8 cellular contexts compared by ENCODE assay signal in genomic region chr19:1130801-1131717, GRCh38. TPM values are rescaled to one million over a fixed set of nuclear protein-coding genes. Genes with fewer than 3 reads are reported as not detected.
DNase-seq lines count a peak whose midpoint lies in the region; ATAC-seq and TF ChIP-seq lines count a peak whose summit lies in the region.

No MANE protein-coding gene starts in this region.

- peak overlapping the region; percentile 74 for H3K9ac ChIP-seq in IMR-90 (ENCODE audit: low read depth, low read length)

- peak overlapping the region; percentile 83 for H2BK5ac ChIP-seq in IMR-90 (ENCODE audit: low read depth, low read length, poor library complexity, severe bottlenecking)

- peak overlapping the region; percentile 93 for H3K14ac ChIP-seq in IMR-90 (replicated peaks; ENCODE audit: low read depth, low read length)

- peak overlapping the region; percentile 49 for H3K4me3 ChIP-seq in A673 (ENCODE audit: low read depth, low read length, poor library complexity, severe bottlenecking)
- peak overlapping the region; percentile 61 for H3K4me3 ChIP-seq in IMR-90 (ENCODE audit: insufficient read depth, low read depth, low read length)

- no peak for TF ChIP-seq CTCF in A673 (conservative IDR thresholded peaks at IDR 0.05; ENCODE audit: low read depth, low read length)
- no peak for TF ChIP-seq CTCF in IMR-90 (conservative IDR thresholded peaks at IDR 0.05; ENCODE audit: low read depth, low read length)

- H2AK9ac ChIP-seq in IMR-90 (replicated peaks; ENCODE audit: low read depth, low read length, poor library complexity), result peak overlapping the region; percentile 99

- peak overlapping the region; percentile 81 for H2AK5ac ChIP-seq in IMR-90 (ENCODE audit: low read depth, low read length)

- H4K20me1 ChIP-seq in IMR-90 (ENCODE audit: insufficient read depth, low read length), result peaks cover 40% of the 10 kb centered on the region

- H3K56ac ChIP-seq in IMR-90 (ENCODE audit: extremely low read depth, insufficient read depth, low read length), result peak overlapping the region; percentile 70

- H3K4me1 ChIP-seq in A673 (ENCODE audit: insufficient read depth, low read length, poor library complexity, severe bottlenecking) (peaks cover 24% of the 10 kb centered on the region), IMR-90 (ENCODE audit: control insufficient read depth, insufficient read depth, low read length) (peaks cover 27% of the 10 kb centered on the region)

- H3K27ac Mint-ChIP-seq in activated naive CD8-positive, alpha-beta T cell treated with anti-CD3 and anti-CD28 coated beads, Interleukin-2, amount 50 U/mL, for 24 hours, result peak overlapping the region; percentile 87

- WGBS in IMR-90 (ENCODE audit: extremely low coverage in 2 of 2, insufficient read length in 1 of 2), 2 experiments, result 34% methylated on average over 5 of the region's 22 CpGs; no CpG with 5 or more reads in 1 of the 2 experiments

- H2AFZ ChIP-seq in IMR-90 (replicated peaks; ENCODE audit: low read length, poor library complexity), result peak overlapping the region; percentile 85

- H3K9me3 Mint-ChIP-seq in activated naive CD8-positive, alpha-beta T cell treated with anti-CD3 and anti-CD28 coated beads, Interleukin-2, amount 50 U/mL, for 24 hours, result no peaks in the 10 kb centered on the region

- CTCF ChIA-PET in A673 (lab: Charles Lee), result interaction anchor here (0.6 kb wide), 2 partner anchors 56 to 115 kb away, joined by 4 to 5 read pairs; no protein-coding TSS in a partner anchor
- CTCF ChIA-PET in IMR-90 (lab: Yijun Ruan, JAX), result interaction anchor here (0.5 to 2.0 kb wide), 3 partner anchors 18 to 63 kb away, joined by 3 to 10 read pairs (median 3); no protein-coding TSS in a partner anchor

- H3K36me3 ChIP-seq in A673 (ENCODE audit: insufficient read depth, low read length, poor library complexity, severe bottlenecking) (peaks cover 6% of the 10 kb centered on the region), IMR-90 (ENCODE audit: control insufficient read depth, insufficient read depth, low read length) (peaks cover 40% of the 10 kb centered on the region)

- H3K36me3 Mint-ChIP-seq in activated naive CD8-positive, alpha-beta T cell treated with anti-CD3 and anti-CD28 coated beads, Interleukin-2, amount 50 U/mL, for 24 hours (ENCODE audit: low read depth), result peaks cover 6% of the 10 kb centered on the region

- peak overlapping the region; percentile 70 for H3K4me2 ChIP-seq in IMR-90 (ENCODE audit: low read depth, low read length)

- H4K8ac ChIP-seq in IMR-90 (ENCODE audit: low read depth in 2 of 2, low read length in 2 of 2), result peak overlapping the region; percentile 59 to 76

- in situ Hi-C loops in IMR-90 (cut with MboI; ENCODE audit: low sequenced_read_pairs), result no loop called here

- POLR2A ChIA-PET in A673 (lab: Charles Lee; ENCODE audit: low non-redundant PET), result no interaction called here
- POLR2A ChIA-PET in IMR-90 (lab: Charles Lee; ENCODE audit: unreplicated experiment), result no interaction called here

- intact Hi-C loops in A673 (cut with micrococcal nuclease; ENCODE audit: unreplicated experiment) (no loop called here), IMR-90 (cut with micrococcal nuclease) (loop anchor here (5.0 kb wide), 1 partner anchor 41 kb away; the partner anchor contains the start of gene SBNO2)

- H3K9me1 ChIP-seq in IMR-90 (ENCODE audit: insufficient read depth, low read length), result peaks cover 12% of the 10 kb centered on the region

- peaks cover 24 to 81% of the 10 kb centered on the region in 2 experiments; a peak in 3 of 4 replicates for H3K79me1 ChIP-seq in IMR-90 (ENCODE audit: low read depth in 1 of 2, low read length in 2 of 2)

- peak; percentile 25 for ATAC-seq in IMR-90 (ENCODE audit: low read depth)
- peak; percentile 4 for ATAC-seq in activated naive CD8-positive, alpha-beta T cell treated with anti-CD3 and anti-CD28 coated beads, Interleukin-2, amount 50 U/mL, for 24 hours
- no peak for ATAC-seq in GM19467 (IDR thresholded peaks at IDR 0.05; ENCODE audit: unreplicated experiment)
- no peak for ATAC-seq in GM18517 (IDR thresholded peaks at IDR 0.05; ENCODE audit: unreplicated experiment)

- H3K27me3 ChIP-seq in A673 (replicated peaks; ENCODE audit: insufficient read depth, low read depth, low read length, poor library complexity) (no peaks in the 10 kb centered on the region), IMR-90 (ENCODE audit: control insufficient read depth, insufficient read depth, low read length) (no peaks in the 10 kb centered on the region)

- H3K4me3 Mint-ChIP-seq in activated naive CD8-positive, alpha-beta T cell treated with anti-CD3 and anti-CD28 coated beads, Interleukin-2, amount 50 U/mL, for 24 hours, result peak overlapping the region; percentile 85

- no peaks in the 10 kb centered on the region for H3K9me3 ChIP-seq in A673 (ENCODE audit: low read depth, low read length, poor library complexity, severe bottlenecking)
- no peaks in the 10 kb centered on the region for H3K9me3 ChIP-seq in IMR-90 (ENCODE audit: control insufficient read depth, insufficient read depth, low read length)

- H3K27me3 Mint-ChIP-seq in activated naive CD8-positive, alpha-beta T cell treated with anti-CD3 and anti-CD28 coated beads, Interleukin-2, amount 50 U/mL, for 24 hours, result no peaks in the 10 kb centered on the region

- H2BK20ac ChIP-seq in IMR-90 (ENCODE audit: low read depth, low read length), result no peak overlapping the region; the same call in 1 of the 2 replicates

- H3K4ac ChIP-seq in IMR-90 (ENCODE audit: low read depth, low read length), result peak overlapping the region; percentile 93

- peak overlapping the region; percentile 72 for H4K91ac ChIP-seq in IMR-90 (ENCODE audit: insufficient read depth, low read depth, low read length)

- peaks cover 34% of the 10 kb centered on the region for H3K4me1 Mint-ChIP-seq in activated naive CD8-positive, alpha-beta T cell treated with anti-CD3 and anti-CD28 coated beads, Interleukin-2, amount 50 U/mL, for 24 hours

- no peak for TF ChIP-seq POLR2A in IMR-90 (IDR thresholded peaks at IDR 0.05; ENCODE audit: low read depth, low read length)

- H3K23ac ChIP-seq in IMR-90 (ENCODE audit: low read depth, low read length), result peak overlapping the region; percentile 93

- TF ChIP-seq RAD21 in IMR-90 (IDR thresholded peaks at IDR 0.05; ENCODE audit: low read length), result no peak

- peak overlapping the region; percentile 87 for H3K27ac ChIP-seq in A673 (ENCODE audit: low read depth, low read length, poor library complexity, severe bottlenecking)
- H3K27ac ChIP-seq in IMR-90 (ENCODE audit: insufficient read depth, low read length), result peak overlapping the region; percentile 95

- dilution Hi-C loops in IMR-90 (cut with HindIII; ENCODE audit: low sequenced_read_pairs, unreplicated experiment), result no loop called here

- peak overlapping the region; percentile 86 for H2BK120ac ChIP-seq in IMR-90 (ENCODE audit: low read depth, low read length)

- DNase-seq in A673 (ENCODE audit: low spot score) (no peak), IMR-90 (no peak), left kidney (ENCODE audit: low read depth, low spot score) (peak; percentile 37), NCI-H2029 (lab: John Stamatoyannopoulos, UW) (no peak)
- peak; percentile 51 for DNase-seq in activated naive CD8-positive, alpha-beta T cell treated with anti-CD3 and anti-CD28 coated beads, Interleukin-2, amount 50 U/mL, for 24 hours
- DNase-seq in stimulated activated naive CD4-positive, alpha-beta T cell treated with Interleukin-2 at 50 U/mL for 16 hours (lab: John Stamatoyannopoulos, UW), result peak; percentile 60

- peak overlapping the region; percentile 27 for H4K5ac ChIP-seq in IMR-90 (ENCODE audit: low read depth, low read length)

- peak overlapping the region; percentile 6 for H3K18ac ChIP-seq in IMR-90 (ENCODE audit: low read depth, low read length)

- H2BK15ac ChIP-seq in IMR-90 (ENCODE audit: low read depth, low read length), result no peak overlapping the region

- BruUV-seq in A673 (replicated peaks; lab: Mats Ljungman, UMichigan) (no TSS peak), IMR-90 (replicated peaks; lab: Mats Ljungman, UMichigan) (no TSS peak)

TF ChIP-seq in IMR-90, 13 proteins besides CTCF, POLR2A, EP300 and RAD21 (continues in another document):
- TF ChIP-seq FOS (IDR thresholded peaks at IDR 0.05; ENCODE audit: low read depth, low read length) (no peak), RFX5 (IDR thresholded peaks at IDR 0.05; ENCODE audit: low read depth, low read length) (no peak), SMC3 (IDR thresholded peaks at IDR 0.05; ENCODE audit: low read depth, low read length) (no peak), MXI1 (IDR thresholded peaks at IDR 0.05; ENCODE audit: borderline replicate concordance, low read depth, low read length) (no peak), CHD1 (IDR thresholded peaks at IDR 0.05; ENCODE audit: low read depth, low read length) (no peak), RCOR1 (IDR thresholded peaks at IDR 0.05; ENCODE audit: insufficient replicate concordance, low read length) (no peak), MAFK (IDR thresholded peaks at IDR 0.05; ENCODE audit: low read depth, low read length) (no peak), MAZ (IDR thresholded peaks at IDR 0.05; ENCODE audit: borderline replicate concordance, low read depth, low read length) (no peak), ELK1 (IDR thresholded peaks at IDR 0.05; ENCODE audit: borderline replicate concordance, low read depth, low read length) (no peak), BHLHE40 (IDR thresholded peaks at IDR 0.05; ENCODE audit: low read depth, low read length) (no peak)

RNA-seq across cellular contexts. Expression of gene GPX4, which starts 27.3 kb away (rescaled TPM):
- total RNA-seq in A673 (2021), result 368 and 435 TPM in 2 replicates
- 357 and 415 TPM in 2 replicates for total RNA-seq in IMR-90 (2012; rRNA removed)
- 1,083 and 1,136 TPM in 2 replicates for polyA plus RNA-seq in IMR-90 (2012; rRNA removed)
- 2,056 and 2,058 TPM in 2 replicates for polyA plus RNA-seq in IMR-90 (2012; cell fraction: cytosol; rRNA removed)
- polyA plus RNA-seq in IMR-90 (2012; cell fraction: nucleus; rRNA removed; ENCODE audit: low replicate concordance), result 1,128 and 1,215 TPM in 2 replicates

RNA-seq across cellular contexts. Expression of gene POLR2E, which starts 35.9 kb away (rescaled TPM):
- total RNA-seq in A673 (2021) (342 and 343 TPM in 2 replicates), IMR-90 (2012; rRNA removed) (195 and 294 TPM in 2 replicates)
- 391 and 449 TPM in 2 replicates for polyA plus RNA-seq in IMR-90 (2012; rRNA removed)
- 408 and 821 TPM in 2 replicates for polyA plus RNA-seq in IMR-90 (2012; cell fraction: cytosol; rRNA removed)
- polyA plus RNA-seq in IMR-90 (2012; cell fraction: nucleus; rRNA removed; ENCODE audit: low replicate concordance), result 242 and 436 TPM in 2 replicates

RNA-seq across cellular contexts. Expression of gene SBNO2, which starts 43.0 kb away (rescaled TPM):
- total RNA-seq in A673 (2021) (46.9 and 51.8 TPM in 2 replicates), IMR-90 (2012; rRNA removed) (13.4 and 13.6 TPM in 2 replicates)
- 40.4 and 40.5 TPM in 2 replicates for polyA plus RNA-seq in IMR-90 (2012; rRNA removed)
- polyA plus RNA-seq in IMR-90 (2012; cell fraction: cytosol; rRNA removed), result 16.4 and 33.2 TPM in 2 replicates
- polyA plus RNA-seq in IMR-90 (2012; cell fraction: nucleus; rRNA removed; ENCODE audit: low replicate concordance), result 123 and 292 TPM in 2 replicates

Comparison
In these comparisons a context has a peak if more than half of its experiments do, and no peak if none do; other contexts are left out.
1. DNase-seq: peak in activated naive CD8-positive, alpha-beta T cell treated with anti-CD3 and anti-CD28 coated beads, Interleukin-2, amount 50 U/mL, for 24 hours (single experiment), left kidney (single experiment) and stimulated activated naive CD4-positive, alpha-beta T cell treated with Interleukin-2 at 50 U/mL for 16 hours (single experiment); none in A673 (single experiment), IMR-90 (single experiment) and NCI-H2029 (single experiment).
2. ATAC-seq: peak in IMR-90 (single experiment) and activated naive CD8-positive, alpha-beta T cell treated with anti-CD3 and anti-CD28 coated beads, Interleukin-2, amount 50 U/mL, for 24 hours (single experiment); none in GM19467 (single experiment) and GM18517 (single experiment).